ENCODE assay signal across 21 cellular contexts in genomic region chr3:156465222-156465621, GRCh38.
"Had no signal": no experiment of that assay in that cellular context is flagged by ENCODE, and none has a peak within 500 bp of the region (broad histone marks: within the 10 kb centered on the region; RNA-seq: fewer than 3 reads in every experiment).

No MANE protein-coding gene starts in this region.

- H3K27ac Mint-ChIP-seq: activated CD4-positive, alpha-beta T cell treated with anti-CD3 and anti-CD28 coated beads, Interleukin-2, amount 10 ng/mL, durations not matched to agents 24 days and 14 days; activated naive CD4-positive, alpha-beta T cell treated with anti-CD3 and anti-CD28 coated beads, Interleukin-2, amount 50 U/mL, for 72 hours; activated T-cell treated with anti-CD3 and anti-CD28 coated beads, Interleukin-2, amount 50 U/mL, for 72 hours; endodermal cell; memory B cell; natural killer cell treated with Interleukin-12 subunit alpha and Interleukin-12 subunit beta and Interleukin-15 and Interleukin-18, amount 100 ng/mL, for 72 hours; stimulated activated naive CD8-positive, alpha-beta T cell treated with anti-CD3 and anti-CD28 coated beads, Interleukin-15, amount 100 ng/mL, for 72 hours; T-helper 2 cell treated with Interferon-gamma antibody and Interleukin-4, amounts not matched to agents 5 μg/mL and 100 μg/mL, for 36 hours had no signal

- H3K4me3 Mint-ChIP-seq: activated CD4-positive, alpha-beta T cell treated with anti-CD3 and anti-CD28 coated beads, Interleukin-2, amount 10 ng/mL, durations not matched to agents 24 days and 14 days; activated T-cell treated with anti-CD3 and anti-CD28 coated beads, Interleukin-2, amount 50 U/mL, for 72 hours; endodermal cell; memory B cell; natural killer cell treated with Interleukin-12 subunit alpha and Interleukin-12 subunit beta and Interleukin-15 and Interleukin-18, amount 100 ng/mL, for 72 hours; stimulated activated naive CD8-positive, alpha-beta T cell treated with anti-CD3 and anti-CD28 coated beads, Interleukin-15, amount 100 ng/mL, for 72 hours; T-helper 2 cell treated with Interferon-gamma antibody and Interleukin-4, amounts not matched to agents 5 μg/mL and 100 μg/mL, for 36 hours had no signal

- H3K27me3 ChIP-seq: brain microvascular endothelial cell, hepatocyte, left lung, testis, uterus had no signal

- H3K36me3 Mint-ChIP-seq: activated naive CD4-positive, alpha-beta T cell treated with anti-CD3 and anti-CD28 coated beads, Interleukin-2, amount 50 U/mL, for 72 hours; memory B cell; natural killer cell treated with Interleukin-12 subunit alpha and Interleukin-12 subunit beta and Interleukin-15 and Interleukin-18, amount 100 ng/mL, for 72 hours had no signal

- H3K4me2 ChIP-seq: hepatocyte had no signal

- H2AFZ ChIP-seq: hepatocyte had no signal

- DNase-seq: activated CD4-positive, alpha-beta T cell treated with anti-CD3 and anti-CD28 coated beads, Interleukin-2, amount 10 ng/mL, durations not matched to agents 24 days and 14 days; activated CD4-positive, CD25-positive, alpha-beta regulatory T cell; activated CD8-positive, alpha-beta memory T cell treated with anti-CD3 and anti-CD28 coated beads, Interleukin-2, amount 50 U/mL, for 48 hours; activated gamma-delta T cell; activated T-cell treated with anti-CD3 and anti-CD28 coated beads, Interleukin-2, amount 50 U/mL, for 72 hours; amniotic stem cell; brain microvascular endothelial cell; endodermal cell; left lung; nucleus accumbens; posterior cingulate gyrus; retina; small intestine; stimulated activated naive CD8-positive, alpha-beta T cell treated with anti-CD3 and anti-CD28 coated beads, Interleukin-15, amount 100 ng/mL, for 72 hours; testis; uterus had no signal

- ATAC-seq: activated naive CD4-positive, alpha-beta T cell treated with anti-CD3 and anti-CD28 coated beads, Interleukin-2, amount 50 U/mL, for 72 hours; activated T-cell treated with anti-CD3 and anti-CD28 coated beads, Interleukin-2, amount 50 U/mL, for 72 hours; left lung; natural killer cell treated with Interleukin-12 subunit alpha and Interleukin-12 subunit beta and Interleukin-15 and Interleukin-18, amount 100 ng/mL, for 72 hours; stimulated activated naive CD8-positive, alpha-beta T cell treated with anti-CD3 and anti-CD28 coated beads, Interleukin-15, amount 100 ng/mL, for 72 hours had no signal

- H3K27ac ChIP-seq: brain microvascular endothelial cell, hepatocyte, left lung, testis, uterus had no signal

- H3K4me1 ChIP-seq: left lung, testis, uterus had no signal

- H3K79me2 ChIP-seq: hepatocyte had no signal

- H3K27me3 Mint-ChIP-seq: stimulated activated naive CD8-positive, alpha-beta T cell treated with anti-CD3 and anti-CD28 coated beads, Interleukin-15, amount 100 ng/mL, for 72 hours had no signal

- H3K4me3 ChIP-seq: hepatocyte, left lung, testis, uterus had no signal

- H3K4me1 Mint-ChIP-seq: activated CD4-positive, alpha-beta T cell treated with anti-CD3 and anti-CD28 coated beads, Interleukin-2, amount 10 ng/mL, durations not matched to agents 24 days and 14 days; stimulated activated naive CD8-positive, alpha-beta T cell treated with anti-CD3 and anti-CD28 coated beads, Interleukin-15, amount 100 ng/mL, for 72 hours had no signal

- H3K9me3 ChIP-seq: left lung, testis, uterus had no signal

- H3K36me3 ChIP-seq: brain microvascular endothelial cell, left lung, uterus had no signal

- H3K9me3 Mint-ChIP-seq: activated CD4-positive, alpha-beta T cell treated with anti-CD3 and anti-CD28 coated beads, Interleukin-2, amount 10 ng/mL, durations not matched to agents 24 days and 14 days; activated naive CD4-positive, alpha-beta T cell treated with anti-CD3 and anti-CD28 coated beads, Interleukin-2, amount 50 U/mL, for 72 hours; activated T-cell treated with anti-CD3 and anti-CD28 coated beads, Interleukin-2, amount 50 U/mL, for 72 hours; endodermal cell; memory B cell; natural killer cell treated with Interleukin-12 subunit alpha and Interleukin-12 subunit beta and Interleukin-15 and Interleukin-18, amount 100 ng/mL, for 72 hours; stimulated activated naive CD8-positive, alpha-beta T cell treated with anti-CD3 and anti-CD28 coated beads, Interleukin-15, amount 100 ng/mL, for 72 hours; T-helper 2 cell treated with Interferon-gamma antibody and Interleukin-4, amounts not matched to agents 5 μg/mL and 100 μg/mL, for 36 hours had no signal
